Comparison of ENCODE assay signal across 1 cellular context in genomic region chr17:81034779-81035388, GRCh38.
TF ChIP-seq lines count a peak whose summit lies in the region.

Gene BAIAP2 (plus strand): TSS chr17:81035151. CDS start chr17:81035255, 104 bp downstream.

TF ChIP-seq in HepG2, 621 proteins besides CTCF, POLR2A, EP300 and RAD21 (continued from another document and continues in another):
- no peak for TF ChIP-seq ZBTB33 (CRISPR knock-in tag; IDR thresholded peaks at IDR 0.05)
- 0 out of 2 replicates have a peak, but pooled peaks have one; percentile 17 for TF ChIP-seq GATAD2A (CRISPR knock-in tag; IDR thresholded peaks at IDR 0.05)
- TF ChIP-seq ISX (CRISPR knock-in tag; conservative IDR thresholded peaks at IDR 0.05): no peak
- TF ChIP-seq TBP (CRISPR knock-in tag; IDR thresholded peaks at IDR 0.05): no peak
- TF ChIP-seq ZSCAN20 (CRISPR knock-in tag; IDR thresholded peaks at IDR 0.05; ENCODE audit: borderline replicate concordance): peak; percentile 25; the same call in 1 of the 2 replicates
- TF ChIP-seq ZNF276 (CRISPR knock-in tag; IDR thresholded peaks at IDR 0.05; ENCODE audit: low read depth): no peak
- TF ChIP-seq DPF2 (CRISPR knock-in tag; IDR thresholded peaks at IDR 0.05; ENCODE audit: borderline replicate concordance, low read depth): no peak
- 0 out of 2 replicates have a peak, but pooled peaks have one; percentile 70 for TF ChIP-seq ZNF547 (CRISPR knock-in tag; IDR thresholded peaks at IDR 0.05)
- TF ChIP-seq ATF6 (CRISPR knock-in tag; conservative IDR thresholded peaks at IDR 0.05): 0 out of 2 replicates have a peak, but pooled peaks have one; percentile 51
- peak; percentile 91; the same call in 1 of the 2 replicates for TF ChIP-seq THAP8 (CRISPR knock-in tag; IDR thresholded peaks at IDR 0.05; ENCODE audit: borderline replicate concordance)
- TF ChIP-seq NR1H2 (CRISPR knock-in tag; IDR thresholded peaks at IDR 0.05; ENCODE audit: borderline replicate concordance, low read depth): no peak
- no peak for TF ChIP-seq ZNF251 (CRISPR knock-in tag; IDR thresholded peaks at IDR 0.05)
- no peak; the same call in 1 of the 2 replicates for TF ChIP-seq ZNF558 (CRISPR knock-in tag; IDR thresholded peaks at IDR 0.05; ENCODE audit: borderline replicate concordance)
- peak; percentile 70 for TF ChIP-seq GABPB1 (CRISPR knock-in tag; IDR thresholded peaks at IDR 0.05)
- TF ChIP-seq KDM5B (CRISPR knock-in tag; IDR thresholded peaks at IDR 0.05; ENCODE audit: borderline replicate concordance): no peak; the same call in 1 of the 2 replicates
- peak; percentile 72; the same call in 1 of the 2 replicates for TF ChIP-seq DR1 (CRISPR knock-in tag; IDR thresholded peaks at IDR 0.05)
- no peak for TF ChIP-seq KAT8 (CRISPR knock-in tag; IDR thresholded peaks at IDR 0.05)
- no peak for TF ChIP-seq ZNF674 (CRISPR knock-in tag; IDR thresholded peaks at IDR 0.05; ENCODE audit: low read depth)
- no peak for TF ChIP-seq ZNF33B (CRISPR knock-in tag; IDR thresholded peaks at IDR 0.05)
- peak; percentile 88 for TF ChIP-seq HOXA5 (CRISPR knock-in tag; IDR thresholded peaks at IDR 0.05)
- peak; percentile 69 for TF ChIP-seq SAP130 (CRISPR knock-in tag; IDR thresholded peaks at IDR 0.05; ENCODE audit: low read depth)
- TF ChIP-seq EHMT2 (IDR thresholded peaks at IDR 0.05; ENCODE audit: borderline replicate concordance, low read depth, low read length): no peak
- no peak for TF ChIP-seq ZNF326 (CRISPR knock-in tag; IDR thresholded peaks at IDR 0.05; ENCODE audit: borderline replicate concordance)
- no peak for TF ChIP-seq TRIM24 (CRISPR knock-in tag; IDR thresholded peaks at IDR 0.05)
- peak; percentile 66; the same call in 1 of the 2 replicates for TF ChIP-seq MEF2D (CRISPR knock-in tag; IDR thresholded peaks at IDR 0.05)
- TF ChIP-seq SRSF4 (IDR thresholded peaks at IDR 0.05; ENCODE audit: low read depth, low read length, poor library complexity, severe bottlenecking): no peak
- no peak for TF ChIP-seq PRPF4 (IDR thresholded peaks at IDR 0.05; ENCODE audit: low read depth, low read length, poor library complexity, severe bottlenecking)
- peak in 1 of 2 experiments; percentile 61; a peak in 1 of 4 replicates for TF ChIP-seq KLF16 (CRISPR knock-in tag; IDR thresholded peaks at IDR 0.05)
- TF ChIP-seq CERS6 (CRISPR knock-in tag; IDR thresholded peaks at IDR 0.05): no peak
- 0 out of 2 replicates have a peak, but pooled peaks have one; percentile 46 for TF ChIP-seq ATAD3A (CRISPR knock-in tag; IDR thresholded peaks at IDR 0.05)
- no peak for TF ChIP-seq JUNB (CRISPR knock-in tag; IDR thresholded peaks at IDR 0.05; ENCODE audit: borderline replicate concordance)
- peak; percentile 70 for TF ChIP-seq HOXD1 (CRISPR knock-in tag; IDR thresholded peaks at IDR 0.05)
- TF ChIP-seq CBFB (CRISPR knock-in tag; IDR thresholded peaks at IDR 0.05): peak; percentile 90
- TF ChIP-seq NR2F1 (CRISPR knock-in tag; IDR thresholded peaks at IDR 0.05): no peak
- no peak for TF ChIP-seq ZNF7 (CRISPR knock-in tag; IDR thresholded peaks at IDR 0.05)
- no peak for TF ChIP-seq ZBTB40 (IDR thresholded peaks at IDR 0.05)
- no peak for TF ChIP-seq ZBTB40 (CRISPR knock-in tag; IDR thresholded peaks at IDR 0.05)
- no peak; the same call in 1 of the 2 replicates for TF ChIP-seq ZNF670 (CRISPR knock-in tag; IDR thresholded peaks at IDR 0.05; ENCODE audit: borderline replicate concordance)
- no peak for TF ChIP-seq ZNF577 (CRISPR knock-in tag; IDR thresholded peaks at IDR 0.05; ENCODE audit: borderline replicate concordance, low read depth)
- no peak for TF ChIP-seq PLSCR1 (CRISPR knock-in tag; IDR thresholded peaks at IDR 0.05; ENCODE audit: borderline replicate concordance)
- TF ChIP-seq ATF7-NPFF (CRISPR knock-in tag; IDR thresholded peaks at IDR 0.05; ENCODE audit: low read depth): peak; percentile 86
- TF ChIP-seq SP1 (IDR thresholded peaks at IDR 0.05): no peak
- peak; percentile 93 for TF ChIP-seq SP1 (CRISPR knock-in tag; IDR thresholded peaks at IDR 0.05)
